In the genomic region with DNA sequence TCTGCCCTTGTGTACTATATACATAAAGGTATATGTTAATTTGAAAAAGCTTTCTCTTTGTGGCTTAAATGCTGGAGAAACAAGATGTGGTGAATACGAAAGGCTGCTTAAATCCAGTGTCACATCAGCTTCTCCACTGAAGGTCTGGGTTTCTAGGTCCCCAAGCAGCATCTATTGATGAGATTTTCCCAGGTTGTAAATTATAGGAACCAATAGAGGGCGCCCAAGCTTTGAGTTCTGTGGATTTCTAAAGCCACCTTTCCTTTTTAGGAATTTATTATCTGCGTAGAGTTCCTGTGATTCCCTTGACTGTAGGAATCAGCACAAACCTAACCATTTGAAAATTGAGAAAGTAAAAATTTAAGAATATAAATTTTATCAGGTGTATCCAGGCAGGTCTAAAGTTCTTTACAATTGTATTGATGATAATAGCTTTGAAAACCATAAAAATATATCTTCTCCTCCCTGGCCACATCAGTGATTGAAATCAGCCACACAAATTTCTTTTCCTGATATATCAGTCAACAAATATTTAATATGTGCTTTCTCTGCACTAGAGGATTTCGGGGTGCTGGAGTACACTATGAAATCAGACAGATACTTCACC, we compare ENCODE assay signal across 9 cellular contexts.
DNase-seq lines count a peak whose midpoint lies in the region; ATAC-seq and TF ChIP-seq lines count a peak whose summit lies in the region.
"Had no signal": no experiment of that assay in that cellular context is flagged by ENCODE, and none has a peak within 500 bp of the region (broad histone marks: within the 10 kb centered on the region; RNA-seq: fewer than 3 reads in every experiment).

No MANE protein-coding gene starts in this region.

- no peak overlapping the region for H3K9ac ChIP-seq in mesenchymal stem cell (ENCODE audit: low read length)
- H3K9ac ChIP-seq: BLaER1 treated with 17β-estradiol and CSF1 and Interleukin-3, amounts not matched to agents 10 nM and 100 nM had no signal

- intact Hi-C loops in body of pancreas (cut with DNase I): loop anchor here (5.0 kb wide), 1 partner anchor 472 kb away; no protein-coding TSS in a partner anchor

- WGBS in body of pancreas, 2 donors: 14 to 16% methylated on average over 4 of the region's 4 CpGs
- 9% methylated on average over 2 of the region's 4 CpGs for WGBS in mesenchymal stem cell

- no peak overlapping the region for H2BK120ac ChIP-seq in mesenchymal stem cell (ENCODE audit: low read depth, low read length)

- H3K27me3 ChIP-seq in body of pancreas (no peaks in the 10 kb centered on the region), mesenchymal stem cell (ENCODE audit: control insufficient read depth in 1 of 2, insufficient read depth in 1 of 2, low read length in 2 of 2) (no peaks in the 10 kb centered on the region)
- H3K27me3 ChIP-seq: BLaER1 treated with 17β-estradiol and CSF1 and Interleukin-3, amounts not matched to agents 10 nM and 100 nM had no signal

- H2BK12ac ChIP-seq in mesenchymal stem cell (ENCODE audit: low read length in 2 of 2): no peak overlapping the region

- no peak overlapping the region for H3K14ac ChIP-seq in mesenchymal stem cell (ENCODE audit: low read length in 2 of 2)

- no peak overlapping the region for H3K23ac ChIP-seq in mesenchymal stem cell (ENCODE audit: low read length in 2 of 2)

- no peak overlapping the region for H2AK5ac ChIP-seq in mesenchymal stem cell (ENCODE audit: low read length, severe bottlenecking)

- H4K8ac ChIP-seq in mesenchymal stem cell (ENCODE audit: low read length): no peak overlapping the region

- TF ChIP-seq CTCF in body of pancreas (IDR thresholded peaks at IDR 0.05): peak; percentile 21 to 67 (median 54)

- no peak overlapping the region for H2BK15ac ChIP-seq in mesenchymal stem cell (ENCODE audit: low read depth, poor library complexity, severe bottlenecking)

- DNase-seq in NCI-H1092 treated with DMSO at 0.1 percent for 48 hours (lab: John Stamatoyannopoulos, UW): peak; percentile 10
- no peak for DNase-seq in NCI-H1092 (lab: John Stamatoyannopoulos, UW)
- DNase-seq in LHCN-M2 (ENCODE audit: low read depth): peak; percentile 31
- DNase-seq in body of pancreas: peak in 1 of 4 donors; percentile 17
- DNase-seq in mesenchymal stem cell: peak; percentile 34
- no peak for DNase-seq in activated CD8-positive, alpha-beta memory T cell treated with anti-CD3 and anti-CD28 coated beads, Interleukin-2, amount 50 U/mL, for 48 hours

- H3K9me3 ChIP-seq in body of pancreas (no peaks in the 10 kb centered on the region), mesenchymal stem cell (ENCODE audit: control insufficient read depth, low read length) (no peaks in the 10 kb centered on the region)
- H3K9me3 ChIP-seq: BLaER1 treated with 17β-estradiol and CSF1 and Interleukin-3, amounts not matched to agents 10 nM and 100 nM had no signal

- H3K18ac ChIP-seq in mesenchymal stem cell (ENCODE audit: low read depth in 1 of 2, low read length in 2 of 2): no peak overlapping the region

- H3K27ac ChIP-seq in body of pancreas (no peak overlapping the region), mesenchymal stem cell (ENCODE audit: low read length, poor library complexity, severe bottlenecking) (no peak overlapping the region)
- H3K27ac ChIP-seq: BLaER1 treated with 17β-estradiol and CSF1 and Interleukin-3, amounts not matched to agents 10 nM and 100 nM had no signal

- H3K4me1 ChIP-seq in body of pancreas (no peaks in the 10 kb centered on the region), mesenchymal stem cell (ENCODE audit: control insufficient read depth, insufficient read depth, low read depth, low read length) (peaks cover 1% of the 10 kb centered on the region)

- no peak overlapping the region for H3K4ac ChIP-seq in mesenchymal stem cell (ENCODE audit: low read depth in 1 of 2, low read length in 2 of 2)

- no peak overlapping the region for H4K91ac ChIP-seq in mesenchymal stem cell (ENCODE audit: low read length)

- ATAC-seq in body of pancreas (no peak), HG02870 (IDR thresholded peaks at IDR 0.05; ENCODE audit: unreplicated experiment) (no peak), HG03378 (IDR thresholded peaks at IDR 0.05; ENCODE audit: unreplicated experiment) (no peak)

- TF ChIP-seq POLR2A in body of pancreas (IDR thresholded peaks at IDR 0.05): no peak

- no peak overlapping the region for H2BK5ac ChIP-seq in mesenchymal stem cell (ENCODE audit: low read depth, low read length, poor library complexity, severe bottlenecking)

- H3K79me1 ChIP-seq in mesenchymal stem cell (replicated peaks; ENCODE audit: low read length, poor library complexity, severe bottlenecking): no peaks in the 10 kb centered on the region

- no peak overlapping the region for H3K4me2 ChIP-seq in mesenchymal stem cell (ENCODE audit: low read length, poor library complexity, severe bottlenecking)
- H3K4me2 ChIP-seq: BLaER1 treated with 17β-estradiol and CSF1 and Interleukin-3, amounts not matched to agents 10 nM and 100 nM had no signal

- no peak overlapping the region for H2AFZ ChIP-seq in mesenchymal stem cell (ENCODE audit: low read depth, low read length)

- H3K36me3 ChIP-seq in body of pancreas (replicated peaks in 1 of 2; ENCODE audit: insufficient read depth in 1 of 2, low read depth in 2 of 2): no peaks in the 10 kb centered on the region
- H3K36me3 ChIP-seq in mesenchymal stem cell (ENCODE audit: control insufficient read depth in 1 of 2, insufficient read depth in 2 of 2, low read depth in 1 of 2, low read length in 2 of 2): no peaks in the 10 kb centered on the region
- H3K36me3 ChIP-seq: BLaER1 treated with 17β-estradiol and CSF1 and Interleukin-3, amounts not matched to agents 10 nM and 100 nM had no signal

- H3K4me3 ChIP-seq in body of pancreas: no peak overlapping the region
- H3K4me3 ChIP-seq in mesenchymal stem cell (ENCODE audit: insufficient read depth in 1 of 2, low read depth in 1 of 2, low read length in 2 of 2): no peak overlapping the region
- H3K4me3 ChIP-seq: BLaER1 treated with 17β-estradiol and CSF1 and Interleukin-3, amounts not matched to agents 10 nM and 100 nM had no signal

Comparison
In these comparisons a context has a peak if more than half of its experiments do, and no peak if none do; other contexts are left out.
1. DNase-seq: peak in NCI-H1092 treated with DMSO at 0.1 percent for 48 hours (single experiment), LHCN-M2 (single experiment) and mesenchymal stem cell (single experiment); none in NCI-H1092 (single experiment) and activated CD8-positive, alpha-beta memory T cell treated with anti-CD3 and anti-CD28 coated beads, Interleukin-2, amount 50 U/mL, for 48 hours (single experiment).